ENCODE assay signal across 1 cellular context in genomic region chr5:14213813-14214585, GRCh38.
TF ChIP-seq lines count a peak whose summit lies in the region.

No MANE protein-coding gene starts in this region.

TF ChIP-seq in GM12878, 131 proteins besides CTCF, POLR2A, EP300 and RAD21 (continued from another document):
- TF ChIP-seq PBX3 (IDR thresholded peaks at IDR 0.05; ENCODE audit: insufficient replicate concordance, low read depth, low read length) (no peak), SIN3A (IDR thresholded peaks at IDR 0.05; ENCODE audit: low read depth, low read length) (no peak), RCOR1 (conservative IDR thresholded peaks at IDR 0.05; ENCODE audit: low read depth, low read length) (no peak), CREB1 (IDR thresholded peaks at IDR 0.05; ENCODE audit: low read depth) (no peak), ZSCAN29 (IDR thresholded peaks at IDR 0.05) (no peak), ZNF384 (IDR thresholded peaks at IDR 0.05; ENCODE audit: borderline replicate concordance, low read depth, low read length) (no peak), SREBF1 (IDR thresholded peaks at IDR 0.05; ENCODE audit: low read length) (no peak), ATF7 (IDR thresholded peaks at IDR 0.05; ENCODE audit: low read depth) (no peak), POLR2AphosphoS2 (IDR thresholded peaks at IDR 0.05; ENCODE audit: low read depth, low read length) (no peak), ZNF24 (IDR thresholded peaks at IDR 0.05) (no peak), REST (IDR thresholded peaks at IDR 0.05; ENCODE audit: low read depth, low read length) (no peak), E2F8 (IDR thresholded peaks at IDR 0.05; ENCODE audit: low read depth, partially characterized antibody) (no peak), MXI1 (IDR thresholded peaks at IDR 0.05; ENCODE audit: low read depth, low read length) (peak; percentile 52), IRF4 (IDR thresholded peaks at IDR 0.05; ENCODE audit: low read depth, low read length) (no peak), HDAC2 (IDR thresholded peaks at IDR 0.05) (no peak), CHD1 (IDR thresholded peaks at IDR 0.05; ENCODE audit: low read depth, low read length) (no peak), CHD4 (IDR thresholded peaks at IDR 0.05) (no peak), ASH2L (IDR thresholded peaks at IDR 0.05; ENCODE audit: borderline replicate concordance, low read depth) (no peak), NFYA (IDR thresholded peaks at IDR 0.05; ENCODE audit: borderline replicate concordance, low read depth, low read length) (no peak), ETV6 (conservative IDR thresholded peaks at IDR 0.05 in 1 of 2, IDR thresholded peaks at IDR 0.05 in 1 of 2; ENCODE audit: borderline replicate concordance in 1 of 2, low read depth in 1 of 2) (no peak), RFX5 (IDR thresholded peaks at IDR 0.05; ENCODE audit: low read depth, low read length) (peak; percentile 94), ZNF622 (IDR thresholded peaks at IDR 0.05) (no peak), CBFB (IDR thresholded peaks at IDR 0.05; ENCODE audit: low read depth) (peak; percentile 10; the same call in 1 of the 2 replicates), NRF1 (conservative IDR thresholded peaks at IDR 0.05; ENCODE audit: low read depth, low read length) (no peak), SUZ12 (IDR thresholded peaks at IDR 0.05; ENCODE audit: unreplicated experiment) (no peak), ZNF217 (IDR thresholded peaks at IDR 0.05) (no peak), PKNOX1 (IDR thresholded peaks at IDR 0.05) (peak; percentile 54), CREM (IDR thresholded peaks at IDR 0.05; ENCODE audit: low read depth) (no peak), FOXK2 (IDR thresholded peaks at IDR 0.05) (no peak), RUNX3 (IDR thresholded peaks at IDR 0.05; ENCODE audit: low read length) (peak; percentile 63), WRNIP1 (IDR thresholded peaks at IDR 0.05; ENCODE audit: borderline replicate concordance, low read depth, low read length) (no peak), ESRRA (IDR thresholded peaks at IDR 0.05; ENCODE audit: low read length) (no peak), BCL11A (IDR thresholded peaks at IDR 0.05; ENCODE audit: low read depth, low read length) (no peak), EZH2 (IDR thresholded peaks at IDR 0.05; ENCODE audit: borderline replicate concordance, control insufficient read depth, low read depth, low read length) (no peak), NR2C2 (IDR thresholded peaks at IDR 0.05; ENCODE audit: borderline replicate concordance, control insufficient read depth, insufficient read length, low read depth) (no peak), TCF12 (IDR thresholded peaks at IDR 0.05; ENCODE audit: low read depth, low read length) (no peak), ATF3 (IDR thresholded peaks at IDR 0.05; ENCODE audit: borderline replicate concordance, extremely low read depth, low read depth, low read length) (no peak), TCF3 (IDR thresholded peaks at IDR 0.05; ENCODE audit: borderline replicate concordance, insufficient read depth, low read depth, low read length) (0 out of 2 replicates have a peak, but pooled peaks have one; percentile 45), ZNF274 (IDR thresholded peaks at IDR 0.05; ENCODE audit: insufficient read depth, insufficient read length) (no peak), ZBTB33 (IDR thresholded peaks at IDR 0.05) (no peak), NFIC (IDR thresholded peaks at IDR 0.05; ENCODE audit: low read depth, low read length) (no peak), RBBP5 (conservative IDR thresholded peaks at IDR 0.05) (no peak), BMI1 (IDR thresholded peaks at IDR 0.05; ENCODE audit: borderline replicate concordance) (no peak), MEF2B (IDR thresholded peaks at IDR 0.05; ENCODE audit: partially characterized antibody, poor library complexity, severe bottlenecking) (no peak), GATAD2B (conservative IDR thresholded peaks at IDR 0.05; ENCODE audit: low read depth) (peak; percentile 21; the same call in 1 of the 2 replicates), RELB (IDR thresholded peaks at IDR 0.05; ENCODE audit: low read depth) (no peak), SUPT20H (IDR thresholded peaks at IDR 0.05; ENCODE audit: borderline replicate concordance, control insufficient read depth, low read depth, low read length) (no peak), STAT1 (conservative IDR thresholded peaks at IDR 0.05) (no peak), SRF (IDR thresholded peaks at IDR 0.05; ENCODE audit: low read depth in 2 of 2, low read length in 2 of 2) (no peak), SPI1 (IDR thresholded peaks at IDR 0.05; ENCODE audit: borderline replicate concordance, insufficient read depth, low read depth, low read length) (no peak), DPF2 (IDR thresholded peaks at IDR 0.05) (peak; percentile 12; the same call in 1 of the 2 replicates), CUX1 (IDR thresholded peaks at IDR 0.05; ENCODE audit: insufficient replicate concordance, low read depth, low read length) (no peak), ZZZ3 (IDR thresholded peaks at IDR 0.05; ENCODE audit: control insufficient read depth, insufficient read length, low read depth) (no peak)
TF ChIP-seq in GM12878: peak in this region for 13.
